23 cellular contexts compared by ENCODE assay signal in the genomic region with DNA sequence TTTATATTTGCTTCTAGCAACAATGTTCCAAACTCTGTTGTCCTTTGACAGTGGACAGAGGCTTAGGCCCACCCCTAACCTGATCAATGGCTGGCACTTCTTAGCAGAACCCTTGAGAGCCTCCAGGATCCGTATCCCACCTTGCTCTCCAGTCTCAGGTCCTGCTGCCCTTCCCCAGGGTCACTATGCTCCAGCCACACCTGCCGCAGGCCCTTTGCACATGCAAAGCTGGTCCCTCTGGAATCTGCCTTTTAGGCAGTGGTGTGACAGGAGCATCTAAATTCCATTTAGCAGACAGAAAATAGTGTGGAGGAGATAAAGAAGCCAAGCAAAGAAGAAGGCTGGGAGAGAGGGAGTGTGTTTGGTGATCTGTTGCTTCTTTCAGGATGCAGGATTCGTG.
"Had no signal": no experiment of that assay in that cellular context is flagged by ENCODE, and none has a peak within 500 bp of the region (broad histone marks: within the 10 kb centered on the region; RNA-seq: fewer than 3 reads in every experiment).

No MANE protein-coding gene starts in this region.

- H3K4me1 ChIP-seq: ascending aorta, esophagus squamous epithelium had no signal

- H3K9me3 ChIP-seq: ascending aorta, esophagus squamous epithelium, gastroesophageal sphincter, heart right ventricle had no signal

- H3K27me3 ChIP-seq: ascending aorta, brain microvascular endothelial cell, gastroesophageal sphincter, heart right ventricle had no signal

- ATAC-seq: activated naive CD4-positive, alpha-beta T cell treated with anti-CD3 and anti-CD28 coated beads, Interleukin-2, amount 50 U/mL, for 72 hours; activated T-cell treated with anti-CD3 and anti-CD28 coated beads, Interleukin-2, amount 50 U/mL, for 72 hours; gastroesophageal sphincter; WTC11 had no signal

- H3K4me3 ChIP-seq: ascending aorta, esophagus squamous epithelium, gastroesophageal sphincter, heart right ventricle had no signal

- H3K36me3 ChIP-seq: ascending aorta, brain microvascular endothelial cell, esophagus squamous epithelium, gastroesophageal sphincter, heart right ventricle had no signal

- DNase-seq: activated CD4-positive, alpha-beta memory T cell treated with anti-CD3 and anti-CD28 coated beads, Interleukin-2, amount 10 ng/mL, durations not matched to agents 7 days and 5 days; activated CD4-positive, alpha-beta T cell treated with anti-CD3 and anti-CD28 coated beads for 1 hour; activated CD4-positive, alpha-beta T cell treated with anti-CD3 and anti-CD28 coated beads for 4 hours; activated CD4-positive, alpha-beta T cell treated with anti-CD3 and anti-CD28 coated beads, Interleukin-2, amount 10 ng/mL, durations not matched to agents 7 days and 5 days; activated CD4-positive, alpha-beta T cell treated with anti-CD3 and anti-CD28 coated beads, Interleukin-2, amount 50 U/mL, for 4 hours; activated CD8-positive, alpha-beta memory T cell treated with anti-CD3 and anti-CD28 coated beads, Interleukin-2, amount 50 U/mL, for 48 hours; activated naive CD4-positive, alpha-beta T cell treated with anti-CD3 and anti-CD28 coated beads, Interleukin-2, amount 10 ng/mL, durations not matched to agents 7 days and 5 days; activated naive CD8-positive, alpha-beta T cell treated with anti-CD3 and anti-CD28 coated beads, Interleukin-2, amount 10 ng/mL, durations not matched to agents 7 days and 5 days; activated T-cell treated with anti-CD3 and anti-CD28 coated beads for 4 hours; activated T-cell treated with anti-CD3 and anti-CD28 coated beads, Interleukin-2, amount 50 U/mL, for 24 hours; activated T-cell treated with anti-CD3 and anti-CD28 coated beads, Interleukin-2, amount 50 U/mL, for 72 hours; brain microvascular endothelial cell; cortex of kidney; effector CD8-positive, alpha-beta T cell; esophagus squamous epithelium; foreskin melanocyte; T-helper 2 cell had no signal

- H3K27ac ChIP-seq: ascending aorta, brain microvascular endothelial cell, epithelial cell of prostate, esophagus squamous epithelium, heart right ventricle had no signal
